Comparison of ENCODE assay signal across 11 cellular contexts in the genomic region with DNA sequence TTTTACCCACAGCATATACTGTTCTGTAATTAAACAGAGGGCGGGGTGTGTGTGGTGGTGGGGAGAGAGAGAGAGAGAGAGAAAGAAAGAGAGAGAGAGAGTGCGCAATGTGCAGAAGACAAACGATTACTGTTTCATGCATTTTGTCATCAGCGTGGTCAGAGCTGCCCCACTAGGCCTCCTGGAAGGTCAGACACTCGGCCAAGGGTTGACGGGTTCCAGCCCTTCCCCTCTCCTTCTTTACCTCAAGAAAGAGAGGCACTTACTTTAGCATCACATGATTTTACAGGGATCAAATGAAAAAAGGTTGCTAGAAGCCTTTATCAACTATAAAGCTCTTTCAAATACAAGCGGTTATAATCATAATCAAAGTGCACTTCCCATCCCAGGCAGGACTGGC.
DNase-seq lines count a peak whose midpoint lies in the region; ATAC-seq and TF ChIP-seq lines count a peak whose summit lies in the region.
"Had no signal": no experiment of that assay in that cellular context is flagged by ENCODE, and none has a peak within 500 bp of the region (broad histone marks: within the 10 kb centered on the region; RNA-seq: fewer than 3 reads in every experiment).

No MANE protein-coding gene starts in this region.

- BruUV-seq in mammary epithelial cell (replicated peaks; lab: Mats Ljungman, UMichigan): no TSS peak

- H2AFZ ChIP-seq in GM23338 (peak overlapping the region; percentile 98), mammary epithelial cell (ENCODE audit: low read depth, low read length) (peak overlapping the region; percentile 86)

- H3K4me1 ChIP-seq in GM23338 (ENCODE audit: insufficient read depth) (peaks cover 11% of the 10 kb centered on the region; the same call in 1 of the 2 replicates), mammary epithelial cell (ENCODE audit: insufficient read depth, low read length) (peaks cover 8% of the 10 kb centered on the region), iPS-20b (ENCODE audit: insufficient read depth, low read length) (peaks cover 5% of the 10 kb centered on the region; the same call in 1 of the 2 replicates), skeletal muscle satellite cell (ENCODE audit: control insufficient read depth, insufficient read depth, low read length) (peaks cover 14% of the 10 kb centered on the region)

- peaks cover 5% of the 10 kb centered on the region for H3K4me1 Mint-ChIP-seq in GM23338

- WGBS in mammary epithelial cell (ENCODE audit: low coverage, missing lambda C conversion rate): 45% methylated on average over 7 of the region's 7 CpGs

- H3K79me2 ChIP-seq in GM23338 (replicated peaks; ENCODE audit: insufficient read depth): no peaks in the 10 kb centered on the region
- no peaks in the 10 kb centered on the region for H3K79me2 ChIP-seq in mammary epithelial cell (ENCODE audit: insufficient read depth, low read length)

- ATAC-seq in GM23338 (no peak), HG03139 (IDR thresholded peaks at IDR 0.05; ENCODE audit: unreplicated experiment) (no peak)
- ATAC-seq: naive thymus-derived CD8-positive, alpha-beta T cell had no signal

- peaks cover 4% of the 10 kb centered on the region; the same call in 1 of the 2 replicates for H3K9me2 ChIP-seq in GM23338 (ENCODE audit: insufficient read depth)

- H3K27ac Mint-ChIP-seq in GM23338: no peak overlapping the region
- H3K27ac Mint-ChIP-seq: naive thymus-derived CD8-positive, alpha-beta T cell had no signal

- H3K36me3 ChIP-seq in GM23338 (ENCODE audit: insufficient read depth): no peaks in the 10 kb centered on the region
- no peaks in the 10 kb centered on the region for H3K36me3 ChIP-seq in mammary epithelial cell (ENCODE audit: insufficient read depth, low read length)
- H3K36me3 ChIP-seq in iPS-20b (ENCODE audit: insufficient read depth, low read depth, low read length): no peaks in the 10 kb centered on the region
- H3K36me3 ChIP-seq in skeletal muscle satellite cell (ENCODE audit: insufficient read depth, low read length): no peaks in the 10 kb centered on the region

- DNase-seq in GM23338 (ENCODE audit: low spot score): no peak
- DNase-seq in mammary epithelial cell: no peak
- no peak for DNase-seq in activated CD4-positive, alpha-beta T cell treated with anti-CD3 and anti-CD28 coated beads for 1 hour
- DNase-seq in NCI-H1048 (lab: John Stamatoyannopoulos, UW): no peak
- no peak for DNase-seq in HuH-7 (ENCODE audit: low spot score)
- DNase-seq: activated effector memory CD4-positive, alpha-beta T cell treated with anti-CD3 and anti-CD28 coated beads, Interleukin-2, amount 50 U/mL, for 16 hours; DND-41; naive thymus-derived CD8-positive, alpha-beta T cell had no signal

- peaks cover 14% of the 10 kb centered on the region for H3K27me3 Mint-ChIP-seq in GM23338 (ENCODE audit: insufficient read depth, low read depth, poor library complexity)

- TF ChIP-seq CTCF in GM23338 (conservative IDR thresholded peaks at IDR 0.05; ENCODE audit: low read depth in 2 of 2) (no peak), mammary epithelial cell (conservative IDR thresholded peaks at IDR 0.05 in 1 of 2, IDR thresholded peaks at IDR 0.05 in 1 of 2; ENCODE audit: extremely low read depth in 1 of 2, insufficient read depth in 1 of 2, low read depth in 1 of 2, low read length in 2 of 2) (no peak)

- H4K20me1 ChIP-seq in GM23338 (replicated peaks; ENCODE audit: insufficient read depth) (no peaks in the 10 kb centered on the region), mammary epithelial cell (ENCODE audit: insufficient read depth, low read length) (no peaks in the 10 kb centered on the region)

- H3K9me3 ChIP-seq in mammary epithelial cell (replicated peaks; ENCODE audit: insufficient read depth, low read length) (no peaks in the 10 kb centered on the region), iPS-20b (ENCODE audit: insufficient read depth, low read depth, low read length) (peaks cover 5% of the 10 kb centered on the region), skeletal muscle satellite cell (replicated peaks; ENCODE audit: low read length) (no peaks in the 10 kb centered on the region)

- no peaks in the 10 kb centered on the region for H3F3A ChIP-seq in GM23338 (replicated peaks; ENCODE audit: low read depth)

- H3K9me3 Mint-ChIP-seq in GM23338: peaks cover 9% of the 10 kb centered on the region

- CTCF ChIA-PET in mammary epithelial cell (lab: Charles Lee; ENCODE audit: low non-redundant PET): interaction anchor here (0.6 to 0.7 kb wide), 2 partner anchors 149 to 622 kb away, joined by 3 read pairs; no protein-coding TSS in a partner anchor

- peaks cover 17% of the 10 kb centered on the region for H3K27me3 ChIP-seq in GM23338 (ENCODE audit: insufficient read depth)
- H3K27me3 ChIP-seq in mammary epithelial cell (ENCODE audit: insufficient read depth, low read length): no peaks in the 10 kb centered on the region
- H3K27me3 ChIP-seq in iPS-20b (ENCODE audit: insufficient read depth, low read length): peaks cover 30% of the 10 kb centered on the region
- no peaks in the 10 kb centered on the region for H3K27me3 ChIP-seq in skeletal muscle satellite cell (ENCODE audit: control insufficient read depth, insufficient read depth, low read length)

- H3K4me2 ChIP-seq in GM23338 (peak overlapping the region; percentile 95), mammary epithelial cell (ENCODE audit: insufficient read depth, low read depth, low read length) (peak overlapping the region; percentile 72), skeletal muscle satellite cell (ENCODE audit: low read length) (peak overlapping the region; percentile 90)

- no peak overlapping the region for H3K9ac ChIP-seq in mammary epithelial cell (ENCODE audit: insufficient read depth, low read length)
- H3K9ac ChIP-seq in iPS-20b (ENCODE audit: low read depth, low read length): peak overlapping the region; percentile 54; the same call in 1 of the 2 replicates
- H3K9ac ChIP-seq in skeletal muscle satellite cell (ENCODE audit: low read depth, low read length): peak overlapping the region; percentile 73

- in situ Hi-C loops in mammary epithelial cell (cut with MboI; ENCODE audit: low sequenced_read_pairs in 2 of 2): no loop called here

- dilution Hi-C loops in mammary epithelial cell (cut with HindIII; ENCODE audit: low sequenced_read_pairs): no loop called here

- peaks cover 5% of the 10 kb centered on the region; the same call in 1 of the 3 replicates for H3K36me3 Mint-ChIP-seq in GM23338 (ENCODE audit: low read depth)

- peak overlapping the region; percentile 75 for H3K4me3 Mint-ChIP-seq in GM23338

- H3K27ac ChIP-seq in GM23338 (ENCODE audit: low read depth) (no peak overlapping the region), mammary epithelial cell (ENCODE audit: insufficient read depth, low read depth, low read length) (no peak overlapping the region), iPS-20b (ENCODE audit: low read length) (no peak overlapping the region)

- H3K4me3 ChIP-seq in GM23338: peak overlapping the region; percentile 72
- H3K4me3 ChIP-seq in mammary epithelial cell (replicated peaks in 1 of 3; ENCODE audit: insufficient read depth in 1 of 3, low read depth in 2 of 3, low read length in 3 of 3): no peak overlapping the region
- H3K4me3 ChIP-seq in iPS-20b (ENCODE audit: low read length): peak overlapping the region; percentile 69; the same call in 1 of the 2 replicates
- H3K4me3 ChIP-seq in skeletal muscle satellite cell (ENCODE audit: low read length): peak overlapping the region; percentile 68

- intact Hi-C loops in mammary epithelial cell (cut with micrococcal nuclease): no loop called here

TF ChIP-seq in GM23338, 12 proteins besides CTCF, POLR2A, EP300 and RAD21 (continues in another document):
- no peak for TF ChIP-seq NANOG (IDR thresholded peaks at IDR 0.05; ENCODE audit: borderline replicate concordance)

Comparison
In these comparisons a context has a peak if more than half of its experiments do, and no peak if none do; other contexts are left out.
1. H3K4me3 ChIP-seq: peak in GM23338 (single experiment), iPS-20b (single experiment) and skeletal muscle satellite cell (single experiment); none in mammary epithelial cell (0 of 3).
2. Peak in every context shown above with its lines, with median percentiles within 50 percentile points of each other: H3K4me2 ChIP-seq.